ENCODE assay signal across 1 cellular context in the genomic region with DNA sequence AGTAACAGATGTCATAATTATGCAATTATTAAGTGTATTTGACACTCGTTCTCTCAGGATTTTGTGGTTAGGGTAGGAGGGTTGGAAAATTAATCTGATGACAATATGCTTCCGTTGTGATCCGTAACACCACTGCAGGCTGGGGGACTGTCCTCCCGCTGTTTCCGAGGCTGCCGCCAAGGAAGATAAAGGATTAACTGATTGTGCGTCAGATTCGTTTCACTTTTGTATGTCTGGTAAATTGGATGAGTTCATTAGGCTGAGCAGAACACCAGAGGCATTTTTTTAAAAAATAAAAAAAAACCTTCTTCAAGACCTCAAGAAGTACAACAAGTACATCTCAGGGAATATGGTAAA.
TF ChIP-seq lines count a peak whose summit lies in the region.

No MANE protein-coding gene starts in this region.

TF ChIP-seq in IMR-90, 13 proteins besides CTCF, POLR2A, EP300 and RAD21 (continued from another document):
- TF ChIP-seq, protein P1, sequence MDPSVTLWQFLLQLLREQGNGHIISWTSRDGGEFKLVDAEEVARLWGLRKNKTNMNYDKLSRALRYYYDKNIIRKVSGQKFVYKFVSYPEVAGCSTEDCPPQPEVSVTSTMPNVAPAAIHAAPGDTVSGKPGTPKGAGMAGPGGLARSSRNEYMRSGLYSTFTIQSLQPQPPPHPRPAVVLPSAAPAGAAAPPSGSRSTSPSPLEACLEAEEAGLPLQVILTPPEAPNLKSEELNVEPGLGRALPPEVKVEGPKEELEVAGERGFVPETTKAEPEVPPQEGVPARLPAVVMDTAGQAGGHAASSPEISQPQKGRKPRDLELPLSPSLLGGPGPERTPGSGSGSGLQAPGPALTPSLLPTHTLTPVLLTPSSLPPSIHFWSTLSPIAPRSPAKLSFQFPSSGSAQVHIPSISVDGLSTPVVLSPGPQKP (IDR thresholded peaks at IDR 0.05; ENCODE audit: borderline replicate concordance, low read depth, low read length): no peak
- TF ChIP-seq FOS (IDR thresholded peaks at IDR 0.05; ENCODE audit: low read depth, low read length) (no peak), MXI1 (IDR thresholded peaks at IDR 0.05; ENCODE audit: borderline replicate concordance, low read depth, low read length) (no peak)
TF ChIP-seq in IMR-90: peak in this region for 0.
